20 cellular contexts compared by ENCODE assay signal in genomic region chr6:169763308-169763707, GRCh38.
"Had no signal": no experiment of that assay in that cellular context is flagged by ENCODE, and none has a peak within 500 bp of the region (broad histone marks: within the 10 kb centered on the region; RNA-seq: fewer than 3 reads in every experiment).

No MANE protein-coding gene starts in this region.

- H3K36me3 ChIP-seq: ovary had no signal

- H3K9me3 Mint-ChIP-seq: activated CD8-positive, alpha-beta T cell treated with anti-CD3 and anti-CD28 coated beads for 36 hours; activated naive CD8-positive, alpha-beta T cell treated with anti-CD3 and anti-CD28 coated beads, Interleukin-2, amount 50 U/mL, for 24 hours; activated T-helper 1 cell treated with anti-CD3 and anti-CD28 coated beads, Interleukin-12 subunit alpha, Interleukin-12 subunit beta, Interleukin-2, Interleukin-4 antibody, amounts not matched to agents 30 ng/mL and 10 ng/mL and 1 ng/mL, durations not matched to agents 14 hours and 24 hours and 36 hours; naive thymus-derived CD8-positive, alpha-beta T cell; T-helper 1 cell treated with Interleukin-12 subunit alpha and Interleukin-12 subunit beta and Interleukin-4 antibody, amounts not matched to agents 30 μg/mL and 1 μg/mL, for 36 hours had no signal

- H3K27me3 ChIP-seq: cardiac muscle cell, ovary, upper lobe of left lung had no signal

- H3K27me3 Mint-ChIP-seq: activated CD8-positive, alpha-beta memory T cell treated with anti-CD3 and anti-CD28 coated beads, Interleukin-2, amount 10 ng/mL, durations not matched to agents 7 days and 5 days; activated CD8-positive, alpha-beta T cell treated with anti-CD3 and anti-CD28 coated beads for 36 hours; activated naive CD8-positive, alpha-beta T cell treated with anti-CD3 and anti-CD28 coated beads, Interleukin-2, amount 50 U/mL, for 24 hours; naive thymus-derived CD8-positive, alpha-beta T cell had no signal

- H3K9me3 ChIP-seq: ovary, upper lobe of left lung had no signal

- H3K4me3 Mint-ChIP-seq: activated CD8-positive, alpha-beta memory T cell treated with anti-CD3 and anti-CD28 coated beads, Interleukin-2, amount 10 ng/mL, durations not matched to agents 7 days and 5 days; activated CD8-positive, alpha-beta T cell treated with anti-CD3 and anti-CD28 coated beads for 36 hours; activated naive CD8-positive, alpha-beta T cell treated with anti-CD3 and anti-CD28 coated beads, Interleukin-2, amount 50 U/mL, for 24 hours; activated T-helper 1 cell treated with anti-CD3 and anti-CD28 coated beads, Interleukin-12 subunit alpha, Interleukin-12 subunit beta, Interleukin-2, Interleukin-4 antibody, amounts not matched to agents 30 ng/mL and 10 ng/mL and 1 ng/mL, durations not matched to agents 14 hours and 24 hours and 36 hours; naive thymus-derived CD8-positive, alpha-beta T cell; T-helper 1 cell treated with Interleukin-12 subunit alpha and Interleukin-12 subunit beta and Interleukin-4 antibody, amounts not matched to agents 30 μg/mL and 1 μg/mL, for 36 hours had no signal

- H3K27ac ChIP-seq: cardiac muscle cell, ovary, upper lobe of left lung had no signal

- DNase-seq: activated CD4-positive, alpha-beta T cell treated with anti-CD3 and anti-CD28 coated beads for 48 hours; activated CD4-positive, CD25-positive, alpha-beta regulatory T cell; activated CD8-positive, alpha-beta memory T cell treated with anti-CD3 and anti-CD28 coated beads, Interleukin-2, amount 10 ng/mL, durations not matched to agents 7 days and 5 days; activated CD8-positive, alpha-beta T cell treated with anti-CD3 and anti-CD28 coated beads for 36 hours; activated gamma-delta T cell; activated naive CD4-positive, alpha-beta T cell treated with anti-CD3 and anti-CD28 coated beads, Interleukin-2, amount 50 U/mL, for 16 hours; activated naive CD8-positive, alpha-beta T cell treated with anti-CD3 and anti-CD28 coated beads, Interleukin-2, amount 50 U/mL, for 24 hours; effector memory CD4-positive, alpha-beta T cell; foreskin melanocyte; glutamatergic neuron; islet precursor cell; left colon; naive thymus-derived CD8-positive, alpha-beta T cell; ovary; stimulated activated CD4-positive, alpha-beta T cell treated with anti-CD3 and anti-CD28 coated beads, Interleukin-2, amount 100 ng/mL, for 48 hours; stimulated activated naive CD4-positive, alpha-beta T cell treated with Interleukin-2 at 50 U/mL for 16 hours had no signal

- H3K4me1 Mint-ChIP-seq: activated CD8-positive, alpha-beta memory T cell treated with anti-CD3 and anti-CD28 coated beads, Interleukin-2, amount 10 ng/mL, durations not matched to agents 7 days and 5 days; activated naive CD8-positive, alpha-beta T cell treated with anti-CD3 and anti-CD28 coated beads, Interleukin-2, amount 50 U/mL, for 24 hours had no signal

- H3K4me3 ChIP-seq: cardiac muscle cell, ovary, upper lobe of left lung had no signal

- ATAC-seq: activated CD8-positive, alpha-beta memory T cell treated with anti-CD3 and anti-CD28 coated beads, Interleukin-2, amount 10 ng/mL, durations not matched to agents 7 days and 5 days; activated CD8-positive, alpha-beta T cell treated with anti-CD3 and anti-CD28 coated beads for 36 hours; activated naive CD8-positive, alpha-beta T cell treated with anti-CD3 and anti-CD28 coated beads, Interleukin-2, amount 50 U/mL, for 24 hours; left colon; naive thymus-derived CD8-positive, alpha-beta T cell had no signal

- H3K27ac Mint-ChIP-seq: activated CD8-positive, alpha-beta memory T cell treated with anti-CD3 and anti-CD28 coated beads, Interleukin-2, amount 10 ng/mL, durations not matched to agents 7 days and 5 days; activated CD8-positive, alpha-beta T cell treated with anti-CD3 and anti-CD28 coated beads for 36 hours; activated naive CD8-positive, alpha-beta T cell treated with anti-CD3 and anti-CD28 coated beads, Interleukin-2, amount 50 U/mL, for 24 hours; T-helper 1 cell treated with Interleukin-12 subunit alpha and Interleukin-12 subunit beta and Interleukin-4 antibody, amounts not matched to agents 30 μg/mL and 1 μg/mL, for 36 hours had no signal
